In genomic region chr17:17590883-17591407, GRCh38 we compare ENCODE assay signal across 8 cellular contexts. TPM values are rescaled to one million over a fixed set of nuclear protein-coding genes. Genes with fewer than 3 reads are reported as not detected.
DNase-seq lines count a peak whose midpoint lies in the region; ATAC-seq, FAIRE-seq and TF ChIP-seq lines count a peak whose summit lies in the region.

No MANE protein-coding gene starts in this region.

- H3K18ac ChIP-seq in trophoblast cell (ENCODE audit: low read length) = peak overlapping the region; percentile 60

- peak overlapping the region; percentile 70 for H3K9ac ChIP-seq in OCI-LY3 (ENCODE audit: low read length)
- peak overlapping the region; percentile 72 for H3K9ac ChIP-seq in endothelial cell of umbilical vein (replicated peaks; ENCODE audit: extremely low read depth, insufficient read depth, low read length)
- peak overlapping the region; percentile 92 for H3K9ac ChIP-seq in trophoblast cell (ENCODE audit: low read length)

- no peaks in the 10 kb centered on the region for H4K20me1 ChIP-seq in OCI-LY3 (ENCODE audit: insufficient read depth, low read length)
- H4K20me1 ChIP-seq in endothelial cell of umbilical vein (replicated peaks; ENCODE audit: control insufficient read depth, extremely low read depth, insufficient read depth, low read length) = no peaks in the 10 kb centered on the region

- DNase-seq in endothelial cell of umbilical vein (ENCODE audit: low read depth, low spot score) (no peak), trophoblast cell (no peak), NCI-H2107 (lab: John Stamatoyannopoulos, UW) (no peak)
- DNase-seq in effector CD8-positive, alpha-beta T cell (lab: John Stamatoyannopoulos, UW) = no peak

- no peak overlapping the region for H3K23ac ChIP-seq in trophoblast cell (ENCODE audit: low read length)

- peak overlapping the region; percentile 46 for H2AK5ac ChIP-seq in trophoblast cell (ENCODE audit: low read length)

- H4K91ac ChIP-seq in trophoblast cell (ENCODE audit: low read depth, low read length) = peak overlapping the region; percentile 46

- peak overlapping the region; percentile 87 for H3K14ac ChIP-seq in trophoblast cell (ENCODE audit: low read length)

- H2BK120ac ChIP-seq in trophoblast cell (ENCODE audit: insufficient read depth, low read length, poor library complexity) = peak overlapping the region; percentile 20

- dilution Hi-C loops in endothelial cell of umbilical vein (cut with MboI; ENCODE audit: extremely low pct_ligation_motif_present, low sequenced_read_pairs) = no loop called here

- H3K79me2 ChIP-seq in OCI-LY3 (ENCODE audit: low read length) (peaks cover 5% of the 10 kb centered on the region; the same call in 1 of the 2 replicates), endothelial cell of umbilical vein (ENCODE audit: control insufficient read depth, insufficient read depth, low read length) (peaks cover 8% of the 10 kb centered on the region), trophoblast cell (ENCODE audit: control insufficient read depth, insufficient read depth, low read length, poor library complexity) (peaks cover 10% of the 10 kb centered on the region)

- POLR2A ChIA-PET in endothelial cell of umbilical vein (lab: Charles Lee) = interaction anchor here (0.5 to 2.6 kb wide), 3 partner anchors 25 to 174 kb away, joined by 3 to 11 read pairs (median 6); partner anchors contain the start of gene RASD1

- peak; percentile 46 for TF ChIP-seq POLR2A in endothelial cell of umbilical vein (IDR thresholded peaks at IDR 0.05; ENCODE audit: low read depth, low read length)

- BruUV-seq in endothelial cell of umbilical vein (replicated peaks; lab: Mats Ljungman, UMichigan) = TSS peak; percentile 40

- no peak for TF ChIP-seq CTCF in OCI-LY3 (IDR thresholded peaks at IDR 0.05; ENCODE audit: low read depth, low read length)
- no peak for TF ChIP-seq CTCF in endothelial cell of umbilical vein (IDR thresholded peaks at IDR 0.05; ENCODE audit: extremely low read depth in 1 of 2, insufficient read depth in 1 of 2, low read depth in 1 of 2, low read length in 2 of 2)

- H3K4me1 ChIP-seq in OCI-LY3 (ENCODE audit: low read length) = no peaks in the 10 kb centered on the region
- peaks cover 9% of the 10 kb centered on the region for H3K4me1 ChIP-seq in endothelial cell of umbilical vein (ENCODE audit: control insufficient read depth, extremely low read depth, insufficient read depth, low read length)
- peaks cover 2 to 10% of the 10 kb centered on the region in 2 experiments for H3K4me1 ChIP-seq in trophoblast cell (ENCODE audit: control insufficient read depth in 1 of 2, insufficient read depth in 2 of 2, low read length in 2 of 2)

- FAIRE-seq in endothelial cell of umbilical vein (lab: Jason Lieb, UNC) = no peak

- H3K36me3 ChIP-seq in OCI-LY3 (replicated peaks; ENCODE audit: low read depth, low read length) = no peaks in the 10 kb centered on the region
- no peaks in the 10 kb centered on the region for H3K36me3 ChIP-seq in endothelial cell of umbilical vein (ENCODE audit: control insufficient read depth in 2 of 2, extremely low read depth in 1 of 2, insufficient read depth in 2 of 2, low read length in 2 of 2)
- H3K36me3 ChIP-seq in trophoblast cell (ENCODE audit: control insufficient read depth in 1 of 2, insufficient read depth in 2 of 2, low read length in 2 of 2) = no peaks in the 10 kb centered on the region

- no peaks in the 10 kb centered on the region for H3K9me1 ChIP-seq in endothelial cell of umbilical vein (replicated peaks; ENCODE audit: control insufficient read depth, extremely low read depth, insufficient read depth, low read length)

- H2AFZ ChIP-seq in OCI-LY3 (ENCODE audit: low read depth, low read length) = 0 out of 2 replicates have a peak overlapping the region, but pooled peaks have one; percentile 74
- H2AFZ ChIP-seq in endothelial cell of umbilical vein (ENCODE audit: low read depth, low read length) = peak overlapping the region; percentile 75
- H2AFZ ChIP-seq in trophoblast cell (ENCODE audit: insufficient read depth, low read length, poor library complexity) = peak overlapping the region; percentile 34

- CTCF ChIA-PET in endothelial cell of umbilical vein (lab: Charles Lee) = interaction anchor here (2.8 to 3.5 kb wide), 3 partner anchors 22 to 94 kb away, joined by 12 to 17 read pairs (median 15); no protein-coding TSS in a partner anchor

- H3K4me2 ChIP-seq in OCI-LY3 (ENCODE audit: low read length) (peak overlapping the region; percentile 77), endothelial cell of umbilical vein (ENCODE audit: insufficient read depth, low read length) (peak overlapping the region; percentile 61), trophoblast cell (ENCODE audit: low read length) (peak overlapping the region; percentile 94)

- peaks cover 9% of the 10 kb centered on the region for H3K79me1 ChIP-seq in trophoblast cell (ENCODE audit: low read length)

- H4K12ac ChIP-seq in trophoblast cell (ENCODE audit: low read depth, low read length) = peak overlapping the region; percentile 37

- intact Hi-C loops in endothelial cell of umbilical vein (cut with micrococcal nuclease) = loop anchor here (1.0 kb wide), 1 partner anchor 95 kb away; the partner anchor contains the start of gene RASD1

- no peak overlapping the region for H3K27ac ChIP-seq in OCI-LY3 (ENCODE audit: low read length)
- H3K27ac ChIP-seq in endothelial cell of umbilical vein (ENCODE audit: insufficient read depth, low read depth, low read length) = peak overlapping the region; percentile 27
- peak overlapping the region; percentile 52 for H3K27ac ChIP-seq in trophoblast cell (ENCODE audit: low read depth, low read length)

- no peak overlapping the region for H2BK12ac ChIP-seq in trophoblast cell (ENCODE audit: low read length)

- WGBS in trophoblast cell (ENCODE audit: extremely low coverage, insufficient coverage, insufficient read length) = no CpG with 5 or more reads among the region's 28 CpGs

- ATAC-seq in GM18867 (IDR thresholded peaks at IDR 0.05; ENCODE audit: unreplicated experiment) (peak; percentile 0), GM21737 (IDR thresholded peaks at IDR 0.05; ENCODE audit: unreplicated experiment) (no peak)
- ATAC-seq in activated CD4-positive, CD25-positive, alpha-beta regulatory T cell treated with anti-CD3 and anti-CD28 coated beads, Interleukin-2, amount 50 U/mL, for 24 hours = no peak

- H3K9me3 ChIP-seq in OCI-LY3 (ENCODE audit: insufficient read depth, low read length) = no peaks in the 10 kb centered on the region
- no peaks in the 10 kb centered on the region for H3K9me3 ChIP-seq in endothelial cell of umbilical vein (replicated peaks; ENCODE audit: control insufficient read depth, insufficient read depth, low read length)
- no peaks in the 10 kb centered on the region for H3K9me3 ChIP-seq in trophoblast cell (ENCODE audit: insufficient read depth, low read depth, low read length)

- peak overlapping the region; percentile 8 for H2BK5ac ChIP-seq in trophoblast cell (ENCODE audit: low read depth, low read length, poor library complexity)

- H4K8ac ChIP-seq in trophoblast cell (ENCODE audit: low read depth, low read length) = peak overlapping the region; percentile 92

- H3K4ac ChIP-seq in trophoblast cell (ENCODE audit: low read depth, low read length) = no peak overlapping the region

- H3K27me3 ChIP-seq in OCI-LY3 (ENCODE audit: low read depth, low read length) (no peaks in the 10 kb centered on the region), endothelial cell of umbilical vein (ENCODE audit: control insufficient read depth in 2 of 2, insufficient read depth in 2 of 2, low read length in 2 of 2) (no peaks in the 10 kb centered on the region), trophoblast cell (ENCODE audit: insufficient read depth, low read length) (no peaks in the 10 kb centered on the region)

- H3K4me3 ChIP-seq in OCI-LY3 (ENCODE audit: low read length) (peak overlapping the region; percentile 89), endothelial cell of umbilical vein (replicated peaks in 1 of 3; ENCODE audit: insufficient read depth in 1 of 3, low read depth in 1 of 3, low read length in 3 of 3) (peak overlapping the region; percentile 24 to 95 (median 70)), trophoblast cell (ENCODE audit: low read depth, low read length) (peak overlapping the region; percentile 91)

TF ChIP-seq in endothelial cell of umbilical vein, 7 proteins besides CTCF, POLR2A, EP300 and RAD21:
- TF ChIP-seq MYC (IDR thresholded peaks at IDR 0.05; ENCODE audit: low read depth, low read length) (no peak), FOS (IDR thresholded peaks at IDR 0.05; ENCODE audit: borderline replicate concordance, insufficient read depth, low read length) (no peak), POLR2AphosphoS5 (IDR thresholded peaks at IDR 0.05; ENCODE audit: insufficient read depth, low read depth, low read length) (no peak), JUN (IDR thresholded peaks at IDR 0.05; ENCODE audit: borderline replicate concordance, insufficient read depth, insufficient read length, low read depth) (no peak), GATA2 (IDR thresholded peaks at IDR 0.05; ENCODE audit: insufficient read depth, insufficient read length, low read depth, low read length) (no peak), MAX (IDR thresholded peaks at IDR 0.05; ENCODE audit: insufficient read depth, insufficient read length) (no peak), EZH2 (IDR thresholded peaks at IDR 0.05; ENCODE audit: borderline replicate concordance, low read depth, low read length, severe bottlenecking) (no peak)

RNA-seq across cellular contexts. Expression of gene PEMT, which starts 0.6 kb away (rescaled TPM):
- 35.1 and 37.2 TPM in 2 replicates for total RNA-seq in endothelial cell of umbilical vein
- 58.4 and 72.7 TPM in 2 replicates for polyA plus RNA-seq in endothelial cell of umbilical vein
- 35.0 and 44.5 TPM in 2 replicates for polyA plus RNA-seq in endothelial cell of umbilical vein (2011; cell fraction: cytosol; rRNA removed)
- polyA plus RNA-seq in endothelial cell of umbilical vein (2011; cell fraction: nucleus; rRNA removed) = 12.7 and 16.6 TPM in 2 replicates
- 23.1 and 29.0 TPM in 2 replicates for polyA plus RNA-seq in endothelial cell of umbilical vein (2012)
- 14.3 and 22.2 TPM in 2 replicates for polyA minus RNA-seq in endothelial cell of umbilical vein
- 32.9 TPM for polyA minus RNA-seq in endothelial cell of umbilical vein (2011; cell fraction: cytosol; rRNA and poly(A)+ RNA removed)
- polyA minus RNA-seq in endothelial cell of umbilical vein (2011; cell fraction: nucleus; rRNA and poly(A)+ RNA removed) = 5.3 and 5.8 TPM in 2 replicates
- polyA plus RNA-seq in trophoblast cell (2013) = 18.3 and 21.5 TPM in 2 replicates
